Comparison of ENCODE assay signal across 8 cellular contexts in the genomic region with DNA sequence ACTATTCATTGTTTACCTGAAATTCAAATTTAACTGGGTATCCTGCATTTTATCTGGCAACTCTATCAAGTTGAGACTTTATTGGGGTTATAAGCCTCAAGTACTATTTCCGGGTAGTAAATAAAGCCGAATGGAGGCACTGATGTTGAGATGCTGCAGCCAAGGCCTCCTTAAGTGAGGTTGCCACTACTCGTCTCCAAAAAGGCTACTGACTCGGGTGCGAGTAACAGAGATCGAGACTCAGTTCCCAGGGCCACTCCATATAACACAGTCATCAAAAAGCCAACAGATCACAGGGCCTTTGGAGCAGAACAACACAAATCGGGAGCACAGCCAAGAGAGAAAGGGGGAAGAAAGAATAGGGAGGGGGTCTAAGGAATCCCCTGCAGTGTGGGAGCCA. TPM values are rescaled to one million over a fixed set of nuclear protein-coding genes. Genes with fewer than 3 reads are reported as not detected.
A peak's percentile ranks its signal among the peaks of the same experiment; 100 is the strongest.
DNase-seq lines count a peak whose midpoint lies in the region; ATAC-seq and TF ChIP-seq lines count a peak whose summit lies in the region.

No MANE protein-coding gene starts in this region.

- peak overlapping the region; percentile 98 to 100 (median 100) for H3K27ac Mint-ChIP-seq in CD4-positive, CD25-positive, alpha-beta regulatory T cell
- peak overlapping the region; percentile 99 for H3K27ac Mint-ChIP-seq in type B pancreatic cell

- no peaks in the 10 kb centered on the region for H3K9me2 ChIP-seq in Karpas-422 (replicated peaks; ENCODE audit: insufficient read depth, low read length)

- no TSS peak for BruUV-seq in mammary epithelial cell (replicated peaks; lab: Mats Ljungman, UMichigan)

- CTCF ChIA-PET in mammary epithelial cell (lab: Charles Lee; ENCODE audit: low non-redundant PET): no interaction called here

- no peaks in the 10 kb centered on the region for H3K9me3 ChIP-seq in CD4-positive, CD25-positive, alpha-beta regulatory T cell (ENCODE audit: control insufficient read depth in 2 of 2, low read length in 2 of 2)
- H3K9me3 ChIP-seq in Karpas-422 (ENCODE audit: low read length): no peaks in the 10 kb centered on the region
- no peaks in the 10 kb centered on the region for H3K9me3 ChIP-seq in mammary epithelial cell (replicated peaks; ENCODE audit: insufficient read depth, low read length)
- no peaks in the 10 kb centered on the region for H3K9me3 ChIP-seq in liver (ENCODE audit: control insufficient read depth in 4 of 4, low read length in 3 of 4)

- H3K79me2 ChIP-seq in Karpas-422 (ENCODE audit: low read length) (peaks cover 94% of the 10 kb centered on the region), mammary epithelial cell (ENCODE audit: insufficient read depth, low read length) (peaks cover 86% of the 10 kb centered on the region)

- peaks cover 40% of the 10 kb centered on the region for H3K36me3 ChIP-seq in CD4-positive, CD25-positive, alpha-beta regulatory T cell (ENCODE audit: control insufficient read depth, insufficient read depth, low read length)
- peaks cover 36% of the 10 kb centered on the region; the same call in 1 of the 2 replicates for H3K36me3 ChIP-seq in Karpas-422 (ENCODE audit: insufficient read depth, low read length)
- H3K36me3 ChIP-seq in mammary epithelial cell (ENCODE audit: insufficient read depth, low read length): peaks cover 27% of the 10 kb centered on the region
- H3K36me3 ChIP-seq in liver (ENCODE audit: control insufficient read depth in 4 of 4, insufficient read depth in 3 of 4, low read depth in 1 of 4, low read length in 3 of 4): peaks cover 3 to 26% (median 24%) of the 10 kb centered on the region in 4 donors

- peak overlapping the region; percentile 90 for H3K27ac ChIP-seq in CD4-positive, CD25-positive, alpha-beta regulatory T cell (ENCODE audit: insufficient read depth, low read length, poor library complexity, severe bottlenecking)
- H3K27ac ChIP-seq in Karpas-422 (ENCODE audit: low read length) (peak overlapping the region; percentile 41), mammary epithelial cell (ENCODE audit: insufficient read depth, low read depth, low read length) (peak overlapping the region; percentile 90), liver (ENCODE audit: low read depth in 1 of 2, low read length in 2 of 2) (peak overlapping the region; percentile 78 to 79)

- peaks cover 44 to 83% (median 61%) of the 10 kb centered on the region in 4 donors for H3K4me1 Mint-ChIP-seq in CD4-positive, CD25-positive, alpha-beta regulatory T cell
- peaks cover 24% of the 10 kb centered on the region for H3K4me1 Mint-ChIP-seq in type B pancreatic cell (ENCODE audit: unreplicated experiment)

- H3K9ac ChIP-seq in Karpas-422 (ENCODE audit: low read length) (peak overlapping the region; percentile 98), mammary epithelial cell (ENCODE audit: insufficient read depth, low read length) (peak overlapping the region; percentile 96), liver (ENCODE audit: low read depth in 1 of 2, low read length in 2 of 2) (peak overlapping the region; percentile 95 to 97)

- DNase-seq in CD4-positive, CD25-positive, alpha-beta regulatory T cell: peak in 1 of 3 donors; percentile 45
- peak; percentile 63 for DNase-seq in Karpas-422
- DNase-seq in mammary epithelial cell: peak; percentile 16
- no peak for DNase-seq in type B pancreatic cell (ENCODE audit: extremely low spot score, unreplicated experiment)
- DNase-seq in NCI-H1436 (lab: John Stamatoyannopoulos, UW): no peak
- DNase-seq in NCI-H2029 treated with DMSO at 0.1 percent for 48 hours (lab: John Stamatoyannopoulos, UW): no peak

- peak overlapping the region; percentile 99 to 100 (median 100) for H3K4me3 Mint-ChIP-seq in CD4-positive, CD25-positive, alpha-beta regulatory T cell
- peak overlapping the region; percentile 100 for H3K4me3 Mint-ChIP-seq in type B pancreatic cell

- H3K4me2 ChIP-seq in Karpas-422 (ENCODE audit: low read depth, low read length, poor library complexity, severe bottlenecking) (peak overlapping the region; percentile 87), mammary epithelial cell (ENCODE audit: insufficient read depth, low read depth, low read length) (peak overlapping the region; percentile 76)

- no peak for TF ChIP-seq RAD21 in liver (IDR thresholded peaks at IDR 0.05)

- H3K4me3 ChIP-seq in CD4-positive, CD25-positive, alpha-beta regulatory T cell (ENCODE audit: low read depth, low read length): peak overlapping the region; percentile 99
- H3K4me3 ChIP-seq in Karpas-422 (ENCODE audit: low read length) (peak overlapping the region; percentile 75), mammary epithelial cell (replicated peaks in 1 of 3; ENCODE audit: insufficient read depth in 1 of 3, low read depth in 2 of 3, low read length in 3 of 3) (peak overlapping the region; percentile 89 to 98 (median 95)), liver (ENCODE audit: low read depth in 1 of 3, low read length in 3 of 3) (peak overlapping the region; percentile 88 to 96 (median 92))

- H4K20me1 ChIP-seq in Karpas-422 (ENCODE audit: insufficient read depth, low read depth, low read length) (0 out of 2 replicates have a peak, but pooled peaks cover 6% of the 10 kb centered on the region), mammary epithelial cell (ENCODE audit: insufficient read depth, low read length) (no peaks in the 10 kb centered on the region)

- no peaks in the 10 kb centered on the region for H3K27me3 ChIP-seq in CD4-positive, CD25-positive, alpha-beta regulatory T cell (ENCODE audit: control insufficient read depth, insufficient read depth, low read length)
- H3K27me3 ChIP-seq in Karpas-422 (ENCODE audit: low read length): no peaks in the 10 kb centered on the region
- H3K27me3 ChIP-seq in mammary epithelial cell (ENCODE audit: insufficient read depth, low read length): no peaks in the 10 kb centered on the region
- no peaks in the 10 kb centered on the region for H3K27me3 ChIP-seq in liver (ENCODE audit: control insufficient read depth in 4 of 4, insufficient read depth in 4 of 4, low read length in 3 of 4)

- intact Hi-C loops in mammary epithelial cell (cut with micrococcal nuclease): loop anchor here (2.0 kb wide), 2 partner anchors 34 to 74 kb away; no protein-coding TSS in a partner anchor

- 0% methylated on average over 7 of the region's 7 CpGs for WGBS in mammary epithelial cell (ENCODE audit: low coverage, missing lambda C conversion rate)
- under 1% methylated on average over 7 of the region's 7 CpGs for WGBS in liver

- H3K9me3 Mint-ChIP-seq in CD4-positive, CD25-positive, alpha-beta regulatory T cell: peaks cover 0 to 2% (median 0%) of the 10 kb centered on the region in 7 donors
- H3K9me3 Mint-ChIP-seq in type B pancreatic cell: no peaks in the 10 kb centered on the region

- TF ChIP-seq CTCF in mammary epithelial cell (conservative IDR thresholded peaks at IDR 0.05 in 1 of 2, IDR thresholded peaks at IDR 0.05 in 1 of 2; ENCODE audit: extremely low read depth in 1 of 2, insufficient read depth in 1 of 2, low read depth in 1 of 2, low read length in 2 of 2) (no peak), liver (IDR thresholded peaks at IDR 0.05; ENCODE audit: low read depth, low read length, missing input control) (no peak), type B pancreatic cell (conservative IDR thresholded peaks at IDR 0.05) (no peak)

- peaks cover 32% of the 10 kb centered on the region for H3K36me3 Mint-ChIP-seq in CD4-positive, CD25-positive, alpha-beta regulatory T cell
- peaks cover 30% of the 10 kb centered on the region for H3K36me3 Mint-ChIP-seq in type B pancreatic cell

- dilution Hi-C loops in mammary epithelial cell (cut with HindIII; ENCODE audit: low sequenced_read_pairs): no loop called here

- in situ Hi-C loops in mammary epithelial cell (cut with MboI; ENCODE audit: low sequenced_read_pairs in 2 of 2): no loop called here

- H3K4me1 ChIP-seq in CD4-positive, CD25-positive, alpha-beta regulatory T cell (ENCODE audit: control insufficient read depth, insufficient read depth, low read length, poor library complexity, severe bottlenecking): peaks cover 31% of the 10 kb centered on the region
- peaks cover 50% of the 10 kb centered on the region for H3K4me1 ChIP-seq in Karpas-422 (ENCODE audit: low read length)
- peaks cover 9% of the 10 kb centered on the region for H3K4me1 ChIP-seq in mammary epithelial cell (ENCODE audit: insufficient read depth, low read length)
- peaks cover 7 to 32% (median 20%) of the 10 kb centered on the region in 4 donors for H3K4me1 ChIP-seq in liver (ENCODE audit: control insufficient read depth in 4 of 4, insufficient read depth in 4 of 4, low read length in 3 of 4)

- H3K27me3 Mint-ChIP-seq in CD4-positive, CD25-positive, alpha-beta regulatory T cell: peaks cover 4% of the 10 kb centered on the region
- H3K27me3 Mint-ChIP-seq in type B pancreatic cell: no peaks in the 10 kb centered on the region

- H2AFZ ChIP-seq in Karpas-422 (ENCODE audit: low read length): no peak overlapping the region
- H2AFZ ChIP-seq in mammary epithelial cell (ENCODE audit: low read depth, low read length): peak overlapping the region; percentile 96

- ATAC-seq in CD4-positive, CD25-positive, alpha-beta regulatory T cell (ENCODE audit: low read depth in 2 of 2): peak in 1 of 2 donors; percentile 1
- ATAC-seq in HG02852 (IDR thresholded peaks at IDR 0.05; ENCODE audit: unreplicated experiment): no peak

RNA-seq across cellular contexts. Expression of a gene that starts 0.5 kb away (rescaled TPM):
- 150 TPM for total RNA-seq in CD4-positive, CD25-positive, alpha-beta regulatory T cell
- polyA plus RNA-seq in CD4-positive, CD25-positive, alpha-beta regulatory T cell: 100 to 1,000 TPM; 121 to 140 (median 133) TPM
- 107 TPM in 2 replicates for total RNA-seq in Karpas-422 (2014; rRNA removed; shearing (Covaris generic); ENCODE audit: low replicate concordance)
- total RNA-seq in mammary epithelial cell (100 to 1,000 TPM; 155 to 173 TPM), liver (100 to 1,000 TPM in 1 of 2 donors, 10 to 100 TPM in 1; 92.7 to 145 TPM), type B pancreatic cell (ENCODE audit: low replicate concordance) (174 and 226 TPM in 2 replicates)
- polyA plus RNA-seq in mammary epithelial cell (120 TPM), liver (10 to 100 TPM; 46.8 to 59.1 TPM)
- polyA minus RNA-seq in mammary epithelial cell: 348 TPM

RNA-seq across cellular contexts. Expression of a gene that starts 0.7 kb away (rescaled TPM):
- total RNA-seq in CD4-positive, CD25-positive, alpha-beta regulatory T cell: 80.5 TPM
- 10 to 100 TPM; 59.3 to 66.3 (median 60.7) TPM for polyA plus RNA-seq in CD4-positive, CD25-positive, alpha-beta regulatory T cell
- total RNA-seq in Karpas-422 (2014; rRNA removed; shearing (Covaris generic); ENCODE audit: low replicate concordance): 76.9 and 79.9 TPM in 2 replicates
- total RNA-seq in mammary epithelial cell (100 to 1,000 TPM in 1 of 2 donors, 10 to 100 TPM in 1; 85.0 to 102 TPM), liver (10 to 100 TPM; 36.1 to 44.6 TPM), type B pancreatic cell (ENCODE audit: low replicate concordance) (103 and 104 TPM in 2 replicates)
- polyA plus RNA-seq in mammary epithelial cell (145 TPM), liver (10 to 100 TPM; 32.2 to 39.0 TPM)
- polyA minus RNA-seq in mammary epithelial cell: 95.9 TPM

RNA-seq across cellular contexts. Expression of a gene that starts 24.4 kb away (rescaled TPM):
- not detected for total RNA-seq in CD4-positive, CD25-positive, alpha-beta regulatory T cell
- polyA plus RNA-seq in CD4-positive, CD25-positive, alpha-beta regulatory T cell: under 1 TPM in 1 of 4 donors, not detected in 3; 0.06 TPM
- total RNA-seq in Karpas-422 (2014; rRNA removed; shearing (Covaris generic); ENCODE audit: low replicate concordance): 0.48 TPM in 1 of 2 replicates, not detected in the other
- total RNA-seq in mammary epithelial cell: not detected
- polyA plus RNA-seq in mammary epithelial cell: 0.10 TPM
- polyA minus RNA-seq in mammary epithelial cell: 1.2 TPM
- total RNA-seq in liver: under 1 TPM in 1 of 2 donors, not detected in 1; 0.08 TPM
- polyA plus RNA-seq in liver: not detected
- total RNA-seq in type B pancreatic cell (ENCODE audit: low replicate concordance): 0.48 and 2.2 TPM in 2 replicates

RNA-seq across cellular contexts. Expression of a gene that starts 57.6 kb away (rescaled TPM):
- 44.4 TPM for total RNA-seq in CD4-positive, CD25-positive, alpha-beta regulatory T cell
- polyA plus RNA-seq in CD4-positive, CD25-positive, alpha-beta regulatory T cell: 10 to 100 TPM; 55.6 to 61.5 (median 58.8) TPM
- 27.1 and 29.3 TPM in 2 replicates for total RNA-seq in Karpas-422 (2014; rRNA removed; shearing (Covaris generic); ENCODE audit: low replicate concordance)
- total RNA-seq in mammary epithelial cell: 10 to 100 TPM; 50.3 to 51.3 TPM
- 32.1 TPM for polyA plus RNA-seq in mammary epithelial cell
- 31.3 TPM for polyA minus RNA-seq in mammary epithelial cell
- 10 to 100 TPM; 24.8 to 73.9 TPM for total RNA-seq in liver
- 10 to 100 TPM; 33.3 to 54.1 TPM for polyA plus RNA-seq in liver
- 50.4 and 66.9 TPM in 2 replicates for total RNA-seq in type B pancreatic cell (ENCODE audit: low replicate concordance)

RNA-seq across cellular contexts. Expression of a gene that starts 57.8 kb away (rescaled TPM):
- 0.07 TPM for total RNA-seq in CD4-positive, CD25-positive, alpha-beta regulatory T cell
- polyA plus RNA-seq in CD4-positive, CD25-positive, alpha-beta regulatory T cell: not detected
- 0.07 TPM in 1 of 2 replicates, not detected in the other for total RNA-seq in Karpas-422 (2014; rRNA removed; shearing (Covaris generic); ENCODE audit: low replicate concordance)
- 10 to 100 TPM in 1 of 2 donors, 1 to 10 TPM in 1; 8.7 to 10.3 TPM for total RNA-seq in mammary epithelial cell
- 7.4 TPM for polyA plus RNA-seq in mammary epithelial cell
- 6.4 TPM for polyA minus RNA-seq in mammary epithelial cell
- 1 to 10 TPM in 1 of 2 donors, under 1 TPM in 1; 0.17 to 1.4 TPM for total RNA-seq in liver
- polyA plus RNA-seq in liver: under 1 TPM; 0.07 to 0.08 TPM
- 19.8 and 67.3 TPM in 2 replicates for total RNA-seq in type B pancreatic cell (ENCODE audit: low replicate concordance)

Comparison
In these comparisons a context has a peak if more than half of its experiments do, and no peak if none do; other contexts are left out.
1. DNase-seq: peak in Karpas-422 (single experiment) and mammary epithelial cell (single experiment); none in type B pancreatic cell (single experiment), NCI-H1436 (single experiment) and NCI-H2029 treated with DMSO at 0.1 percent for 48 hours (single experiment).
2. Peak in every context shown above with its lines, with median percentiles within 50 percentile points of each other: H3K27ac ChIP-seq, H3K4me3 ChIP-seq and H3K9ac ChIP-seq.